In genomic region chr4:55336138-55337034, GRCh38 we compare ENCODE assay signal across 18 cellular contexts. TPM values are rescaled to one million over a fixed set of nuclear protein-coding genes. Genes with fewer than 3 reads are reported as not detected.
A peak's percentile ranks its signal among the peaks of the same experiment; 100 is the strongest.
DNase-seq lines count a peak whose midpoint lies in the region; ATAC-seq, FAIRE-seq and TF ChIP-seq lines count a peak whose summit lies in the region.
"Had no signal": no experiment of that assay in that cellular context is flagged by ENCODE, and none has a peak within 500 bp of the region (broad histone marks: within the 10 kb centered on the region; RNA-seq: fewer than 3 reads in every experiment).

No MANE protein-coding gene starts in this region.

- no peak overlapping the region for H3K4me3 Mint-ChIP-seq in T-helper 2 cell treated with Interferon-gamma antibody and Interleukin-4, amounts not matched to agents 5 μg/mL and 100 μg/mL, for 36 hours
- no peak overlapping the region for H3K4me3 Mint-ChIP-seq in CD14-positive monocyte
- H3K4me3 Mint-ChIP-seq: neural progenitor cell had no signal

- peak; percentile 36 for DNase-seq in T-helper 2 cell treated with Interferon-gamma antibody and Interleukin-4, amounts not matched to agents 5 μg/mL and 100 μg/mL, for 36 hours (ENCODE audit: low spot score)
- DNase-seq in T-helper 2 cell (no peak), HL-60 (ENCODE audit: low read depth in 1 of 2, low spot score in 1 of 2) (peak in 1 of 2 experiments; percentile 81), RPMI7951 (ENCODE audit: low read depth) (peak; percentile 88), K562 (ENCODE audit: extremely low read depth in 1 of 4, low spot score in 3 of 4) (peak in 2 of 4 experiments; percentile 27 to 42), CD14-positive monocyte (ENCODE audit: low spot score) (no peak), cortex of kidney (lab: John Stamatoyannopoulos, UW) (no peak), esophagus squamous epithelium (lab: John Stamatoyannopoulos, UW) (no peak)
- DNase-seq: brain microvascular endothelial cell; effector memory CD4-positive, alpha-beta T cell; mammary epithelial cell; NCI-H1092; NCI-H446 had no signal

- no peaks in the 10 kb centered on the region for H3K9me3 Mint-ChIP-seq in T-helper 2 cell treated with Interferon-gamma antibody and Interleukin-4, amounts not matched to agents 5 μg/mL and 100 μg/mL, for 36 hours
- peaks cover 0 to 11% (median 5%) of the 10 kb centered on the region in 7 donors for H3K9me3 Mint-ChIP-seq in CD14-positive monocyte

- no peaks in the 10 kb centered on the region for H4K20me1 ChIP-seq in K562 (replicated peaks; ENCODE audit: control insufficient read depth, insufficient read depth, low read length)

- no peak overlapping the region for H3K9ac ChIP-seq in K562 (ENCODE audit: insufficient read depth in 1 of 2, low read depth in 2 of 2, low read length in 2 of 2)
- H3K9ac ChIP-seq: neural progenitor cell had no signal

- peak; percentile 95 for ATAC-seq in K562
- ATAC-seq: sciatic nerve had no signal

- H3K4me1 ChIP-seq in K562 (replicated peaks in 1 of 2; ENCODE audit: control insufficient read depth in 2 of 2, insufficient read depth in 2 of 2, low read length in 2 of 2) (peaks cover 0 to 3% of the 10 kb centered on the region in 2 experiments; a peak in 1 of 5 replicates), esophagus squamous epithelium (no peaks in the 10 kb centered on the region)

- TF ChIP-seq RAD21 in K562 (CRISPR knock-in tag; conservative IDR thresholded peaks at IDR 0.05 in 1 of 2, IDR thresholded peaks at IDR 0.05 in 1 of 2), result no peak

- peak overlapping the region; percentile 53 for H3K4me2 ChIP-seq in K562 (ENCODE audit: insufficient read depth, low read length)
- H3K4me2 ChIP-seq: neural progenitor cell had no signal

- H3K27me3 ChIP-seq in HL-60 (ENCODE audit: insufficient read depth, poor library complexity, severe bottlenecking) (no peaks in the 10 kb centered on the region), K562 (ENCODE audit: control insufficient read depth in 2 of 2, insufficient read depth in 2 of 2, low read length in 2 of 2) (no peaks in the 10 kb centered on the region), esophagus squamous epithelium (no peaks in the 10 kb centered on the region)
- H3K27me3 ChIP-seq: brain microvascular endothelial cell, neural progenitor cell had no signal

- no peaks in the 10 kb centered on the region for H3K36me3 Mint-ChIP-seq in T-helper 2 cell treated with Interferon-gamma antibody and Interleukin-4, amounts not matched to agents 5 μg/mL and 100 μg/mL, for 36 hours (ENCODE audit: low read depth)
- H3K36me3 Mint-ChIP-seq in CD14-positive monocyte, result no peaks in the 10 kb centered on the region
- H3K36me3 Mint-ChIP-seq: neural progenitor cell had no signal

- BruUV-seq in K562 (replicated peaks; lab: Mats Ljungman, UMichigan), result no TSS peak

- H3K27ac Mint-ChIP-seq in T-helper 2 cell treated with Interferon-gamma antibody and Interleukin-4, amounts not matched to agents 5 μg/mL and 100 μg/mL, for 36 hours, result no peak overlapping the region
- H3K27ac Mint-ChIP-seq in CD14-positive monocyte, result peak overlapping the region in 2 of 7 donors; percentile 8 to 34
- H3K27ac Mint-ChIP-seq: neural progenitor cell had no signal

- no peak for TF ChIP-seq EP300 in K562 (IDR thresholded peaks at IDR 0.05; ENCODE audit: low read length)

- peak; percentile 53; the same call in 1 of the 2 replicates for TF ChIP-seq POLR2A in K562 (conservative IDR thresholded peaks at IDR 0.05)
- no peak for TF ChIP-seq POLR2A in esophagus squamous epithelium (IDR thresholded peaks at IDR 0.05)

- H3K36me3 ChIP-seq in K562 (ENCODE audit: control insufficient read depth, insufficient read depth, low read length) (no peaks in the 10 kb centered on the region), esophagus squamous epithelium (no peaks in the 10 kb centered on the region)
- H3K36me3 ChIP-seq: brain microvascular endothelial cell, neural progenitor cell, thoracic aorta had no signal

- H3K4me1 Mint-ChIP-seq in T-helper 2 cell treated with Interferon-gamma antibody and Interleukin-4, amounts not matched to agents 5 μg/mL and 100 μg/mL, for 36 hours (ENCODE audit: low read depth), result peaks cover 3% of the 10 kb centered on the region
- peaks cover 6% of the 10 kb centered on the region for H3K4me1 Mint-ChIP-seq in CD14-positive monocyte
- H3K4me1 Mint-ChIP-seq: neural progenitor cell had no signal

- H2AFZ ChIP-seq in K562 (ENCODE audit: low read depth, low read length), result peak overlapping the region; percentile 79
- H2AFZ ChIP-seq: neural progenitor cell had no signal

- 26% methylated on average over 22 of the region's 22 CpGs for WGBS in K562 (ENCODE audit: insufficient coverage, low coverage, missing lambda C conversion rate)
- WGBS in esophagus squamous epithelium, 2 donors, result 73 to 74% methylated on average over 22 of the region's 22 CpGs

- no peaks in the 10 kb centered on the region for H3K27me3 Mint-ChIP-seq in T-helper 2 cell treated with Interferon-gamma antibody and Interleukin-4, amounts not matched to agents 5 μg/mL and 100 μg/mL, for 36 hours (ENCODE audit: low read depth)
- peaks cover 0 to 5% (median 0%) of the 10 kb centered on the region in 3 donors for H3K27me3 Mint-ChIP-seq in CD14-positive monocyte (ENCODE audit: low read depth in 3 of 3)

- in situ Hi-C loops in K562 (cut with MboI), result loop anchor here (10.0 kb wide), 1 partner anchor 398 kb away; no protein-coding TSS in a partner anchor

- H3K27ac ChIP-seq in HL-60 (replicated peaks), result peak overlapping the region; percentile 88
- H3K27ac ChIP-seq in K562 (ENCODE audit: extremely low read depth, low read depth, low read length), result peak overlapping the region; percentile 33; the same call in 2 of the 3 replicates
- no peak overlapping the region for H3K27ac ChIP-seq in esophagus squamous epithelium
- H3K27ac ChIP-seq: brain microvascular endothelial cell, neural progenitor cell, thoracic aorta had no signal

- peak; percentile 77 for FAIRE-seq in K562 (lab: Jason Lieb, UNC)
- FAIRE-seq: A204.1, TTC549 had no signal

- H3K9me1 ChIP-seq in K562 (ENCODE audit: control insufficient read depth, insufficient read depth, low read length), result no peaks in the 10 kb centered on the region

- intact Hi-C loops in K562 (cut with micrococcal nuclease), result no loop called here
- intact Hi-C loops in CD14-positive monocyte (cut with micrococcal nuclease), result no loop called here
- intact Hi-C loops in esophagus squamous epithelium (cut with DNase I), result no loop called here

- H3K9me3 ChIP-seq in K562 (replicated peaks; ENCODE audit: control insufficient read depth, insufficient read depth, low read depth, low read length) (no peaks in the 10 kb centered on the region), esophagus squamous epithelium (no peaks in the 10 kb centered on the region)
- H3K9me3 ChIP-seq: thoracic aorta had no signal

- CTCF ChIA-PET in K562 (lab: Yijun Ruan, JAX; ENCODE audit: low intra/inter-chr PET ratio), result interaction anchor here (0.6 kb wide), 1 partner anchor 14 kb away, joined by 4 read pairs; no protein-coding TSS in a partner anchor

- no peaks in the 10 kb centered on the region for H3K79me2 ChIP-seq in K562 (ENCODE audit: control insufficient read depth, insufficient read depth, low read length)

- POLR2A ChIA-PET in K562 (lab: Yijun Ruan, JAX), result interaction anchor here (1.4 kb wide), 1 partner anchor 9 kb away, joined by 3 read pairs; the partner anchor contains the start of gene SRD5A3

- peak overlapping the region; percentile 25 for H3K4me3 ChIP-seq in HL-60 (replicated peaks; ENCODE audit: insufficient read depth, low read length)
- no peak overlapping the region for H3K4me3 ChIP-seq in K562
- H3K4me3 ChIP-seq in esophagus squamous epithelium, result no peak overlapping the region
- H3K4me3 ChIP-seq: neural progenitor cell, thoracic aorta had no signal

- TF ChIP-seq CTCF in HL-60 (IDR thresholded peaks at IDR 0.05; ENCODE audit: insufficient read depth, low read length) (no peak), K562 (IDR thresholded peaks at IDR 0.05 in 2 of 3, conservative IDR thresholded peaks at IDR 0.05 in 1 of 3; ENCODE audit: insufficient read depth in 2 of 3, low read depth in 1 of 3, low read length in 3 of 3) (no peak), CD14-positive monocyte (IDR thresholded peaks at IDR 0.05) (no peak), esophagus squamous epithelium (IDR thresholded peaks at IDR 0.05) (no peak)

RNA-seq across cellular contexts. Expression of gene SRD5A3, which starts 9.7 kb away (rescaled TPM):
- total RNA-seq in RPMI7951 (2014; rRNA removed; shearing (Covaris generic)), result 15.5 and 16.0 TPM in 2 replicates
- total RNA-seq in K562 (2011; cell fraction: chromatin; rRNA removed; ENCODE audit: low replicate concordance), result 12.9 and 19.1 TPM in 2 replicates
- 12.9 and 13.5 TPM in 2 replicates for total RNA-seq in K562 (2011; cell fraction: nucleolus; rRNA removed)
- total RNA-seq in K562 (2011; cell fraction: nucleoplasm; rRNA removed), result 22.7 and 23.1 TPM in 2 replicates
- 9.1 and 12.0 TPM in 2 replicates for total RNA-seq in K562 (2014; rRNA removed)
- total RNA-seq in K562 (2014; rRNA removed; fragmentation: Illumina TruSeq; extraction: Trizol), result 15.7 and 16.2 TPM in 2 replicates
- 10.6 and 13.3 TPM in 2 replicates for total RNA-seq in K562 (2015; rRNA removed; fragmentation: Illumina TruSeq; extraction: Trizol)
- total RNA-seq in K562 (2021), result 21.6 and 21.7 TPM in 2 replicates
- polyA plus RNA-seq in K562 (2011; rRNA removed), result 34.0 and 37.0 TPM in 2 replicates
- 14.5 and 26.4 TPM in 2 replicates for polyA plus RNA-seq in K562 (2011; cell fraction: cytosol; rRNA removed)
- polyA plus RNA-seq in K562 (2011; cell fraction: nucleus; rRNA removed), result 6.9 and 11.5 TPM in 2 replicates
- 17.2 and 29.6 TPM in 2 replicates for polyA plus RNA-seq in K562 (2012)
- 15.0 and 17.0 TPM in 2 replicates for polyA plus RNA-seq in K562 (2014; fragmentation: Illumina TruSeq; extraction: Trizol)
- 1 to 10 TPM; 2.5 to 5.3 TPM for polyA plus RNA-seq in K562 (2014; fragmentation: Nextera tagmentation; extraction: Ambion mirVana)
- polyA plus RNA-seq in K562 (2014; rRNA removed), result 10.0 and 14.1 TPM in 2 replicates
- polyA minus RNA-seq in K562 (2011; rRNA and poly(A)+ RNA removed), result 25.0 and 35.5 TPM in 2 replicates
- polyA minus RNA-seq in K562 (2011; cell fraction: cytosol; rRNA and poly(A)+ RNA removed), result 9.6 and 16.2 TPM in 2 replicates
- polyA minus RNA-seq in K562 (2011; cell fraction: nucleus; rRNA and poly(A)+ RNA removed), result 2.2 and 3.1 TPM in 2 replicates
- polyA plus RNA-seq in CD14-positive monocyte, result 10 to 100 TPM; 16.2 to 26.2 TPM
- total RNA-seq in esophagus squamous epithelium, result 10 to 100 TPM in 3 of 4 donors, 1 to 10 TPM in 1; 9.9 to 28.1 (median 18.4) TPM

RNA-seq across cellular contexts. Expression of gene TMEM165, which starts 59.4 kb away (rescaled TPM):
- 96.1 and 101 TPM in 2 replicates for total RNA-seq in RPMI7951 (2014; rRNA removed; shearing (Covaris generic))
- total RNA-seq in K562 (2011; cell fraction: chromatin; rRNA removed; ENCODE audit: low replicate concordance), result 347 and 666 TPM in 2 replicates
- 225 and 269 TPM in 2 replicates for total RNA-seq in K562 (2011; cell fraction: nucleolus; rRNA removed)
- 544 and 827 TPM in 2 replicates for total RNA-seq in K562 (2011; cell fraction: nucleoplasm; rRNA removed)
- total RNA-seq in K562 (2014; rRNA removed) (112 and 116 TPM in 2 replicates), K562 (2014; rRNA removed; fragmentation: Illumina TruSeq; extraction: Trizol) (96.6 and 96.8 TPM in 2 replicates), K562 (2015; rRNA removed; fragmentation: Illumina TruSeq; extraction: Trizol) (91.7 and 97.1 TPM in 2 replicates), K562 (2021) (84.6 and 97.5 TPM in 2 replicates), esophagus squamous epithelium (100 to 1,000 TPM; 136 to 276 (median 179) TPM)
- polyA plus RNA-seq in K562 (2011; rRNA removed) (145 and 174 TPM in 2 replicates), K562 (2014; fragmentation: Illumina TruSeq; extraction: Trizol) (58.7 and 70.6 TPM in 2 replicates), K562 (2014; fragmentation: Nextera tagmentation; extraction: Ambion mirVana) (10 to 100 TPM; 21.3 to 27.5 TPM), K562 (2014; rRNA removed) (105 and 106 TPM in 2 replicates), CD14-positive monocyte (10 to 100 TPM; 92.8 to 96.4 TPM)
- 80.4 and 158 TPM in 2 replicates for polyA plus RNA-seq in K562 (2011; cell fraction: cytosol; rRNA removed)
- 179 and 244 TPM in 2 replicates for polyA plus RNA-seq in K562 (2011; cell fraction: nucleus; rRNA removed)
- 54.2 and 62.0 TPM in 2 replicates for polyA plus RNA-seq in K562 (2012)
- 177 and 204 TPM in 2 replicates for polyA minus RNA-seq in K562 (2011; rRNA and poly(A)+ RNA removed)
- polyA minus RNA-seq in K562 (2011; cell fraction: cytosol; rRNA and poly(A)+ RNA removed), result 53.2 and 61.2 TPM in 2 replicates
- polyA minus RNA-seq in K562 (2011; cell fraction: nucleus; rRNA and poly(A)+ RNA removed), result 110 and 180 TPM in 2 replicates

Comparison
In these comparisons a context has a peak if more than half of its experiments do, and no peak if none do; other contexts are left out.
1. DNase-seq: peak in T-helper 2 cell treated with Interferon-gamma antibody and Interleukin-4, amounts not matched to agents 5 μg/mL and 100 μg/mL, for 36 hours (single experiment) and RPMI7951 (single experiment); none in T-helper 2 cell (0 of 5), CD14-positive monocyte (single experiment), cortex of kidney (single experiment) and esophagus squamous epithelium (single experiment).
2. H3K27ac ChIP-seq: peak in HL-60 (single experiment) and K562 (single experiment); none in esophagus squamous epithelium (0 of 4).